Comparison of ENCODE assay signal across 9 cellular contexts in genomic region chr22:36337365-36338130, GRCh38. TPM values are rescaled to one million over a fixed set of nuclear protein-coding genes. Genes with fewer than 3 reads are reported as not detected.
DNase-seq lines count a peak whose midpoint lies in the region; ATAC-seq, FAIRE-seq and TF ChIP-seq lines count a peak whose summit lies in the region.
"Had no signal": no experiment of that assay in that cellular context is flagged by ENCODE, and none has a peak within 500 bp of the region (broad histone marks: within the 10 kb centered on the region; RNA-seq: fewer than 3 reads in every experiment).

No MANE protein-coding gene starts in this region.

- no peak overlapping the region for H3K27ac ChIP-seq in GM12878 (ENCODE audit: control insufficient read depth, insufficient read depth)
- peak overlapping the region in 3 of 4 donors; percentile 13 to 92 (median 88) for H3K27ac ChIP-seq in tibial nerve

- no peaks in the 10 kb centered on the region for H4K20me1 ChIP-seq in GM12878 (ENCODE audit: control insufficient read depth, insufficient read depth)

- ATAC-seq in activated T-cell treated with anti-CD3 and anti-CD28 coated beads, Interleukin-2, amount 50 U/mL, for 72 hours (replicated peaks in 1 of 2), result no peak
- no peak for ATAC-seq in GM12878
- no peak for ATAC-seq in GM21529 (IDR thresholded peaks at IDR 0.05; ENCODE audit: unreplicated experiment)
- ATAC-seq in HG03571 (IDR thresholded peaks at IDR 0.05; ENCODE audit: unreplicated experiment), result no peak

- TF ChIP-seq CTCF in GM12878 (IDR thresholded peaks at IDR 0.05 in 2 of 3, conservative IDR thresholded peaks at IDR 0.05 in 1 of 3; ENCODE audit: control insufficient read depth in 2 of 3, extremely low read depth in 1 of 3, insufficient read depth in 1 of 3, low read depth in 3 of 3, low read length in 3 of 3), result no peak
- no peak for TF ChIP-seq CTCF in mesothelial cell of epicardium (IDR thresholded peaks at IDR 0.05; ENCODE audit: unreplicated experiment)
- TF ChIP-seq CTCF in tibial nerve (IDR thresholded peaks at IDR 0.05), result no peak

- H3K4me1 Mint-ChIP-seq in activated T-cell treated with anti-CD3 and anti-CD28 coated beads, Interleukin-2, amount 50 U/mL, for 72 hours (ENCODE audit: low read depth), result peaks cover 100% of the 10 kb centered on the region
- H3K4me1 Mint-ChIP-seq in mesothelial cell of epicardium, result peaks cover 23% of the 10 kb centered on the region

- in situ Hi-C loops in GM12878 (cut with MboI), result no loop called here

- peaks cover 13 to 47% of the 10 kb centered on the region in 2 donors for H3K36me3 Mint-ChIP-seq in activated T-cell treated with anti-CD3 and anti-CD28 coated beads, Interleukin-2, amount 50 U/mL, for 72 hours (ENCODE audit: insufficient read depth in 2 of 2)
- peaks cover 40% of the 10 kb centered on the region for H3K36me3 Mint-ChIP-seq in mesothelial cell of epicardium

- H3K4me1 ChIP-seq in GM12878 (ENCODE audit: control insufficient read depth, insufficient read depth, low read length) (peaks cover 20% of the 10 kb centered on the region), tibial nerve (peaks cover 0 to 99% (median 72%) of the 10 kb centered on the region in 4 donors)

- H2AFZ ChIP-seq in GM12878 (ENCODE audit: control insufficient read depth, low read depth, low read length), result no peak overlapping the region

- peak overlapping the region; percentile 88 for H3K27ac Mint-ChIP-seq in activated T-cell treated with anti-CD3 and anti-CD28 coated beads, Interleukin-2, amount 50 U/mL, for 72 hours
- H3K27ac Mint-ChIP-seq in mesothelial cell of epicardium, result peak overlapping the region; percentile 7

- TF ChIP-seq RAD21 in GM12878 (IDR thresholded peaks at IDR 0.05; ENCODE audit: insufficient read depth, low read depth, low read length), result no peak

- no peaks in the 10 kb centered on the region for H3K9me3 ChIP-seq in GM12878 (replicated peaks; ENCODE audit: control insufficient read depth, insufficient read depth, low read length)
- H3K9me3 ChIP-seq in tibial nerve, result no peaks in the 10 kb centered on the region

- H3K4me3 ChIP-seq in GM12878, result no peak overlapping the region
- H3K4me3 ChIP-seq in tibial nerve, result no peak overlapping the region

- FAIRE-seq in GM12878 (lab: Jason Lieb, UNC), result no peak
- no peak for FAIRE-seq in GM19239 (lab: Jason Lieb, UNC)

- no peak for TF ChIP-seq POLR2A in GM12878 (IDR thresholded peaks at IDR 0.05; ENCODE audit: low read depth, low read length)
- TF ChIP-seq POLR2A in tibial nerve (IDR thresholded peaks at IDR 0.05), result no peak

- H3K9ac ChIP-seq in GM12878 (ENCODE audit: control insufficient read depth, insufficient read depth, low read length), result no peak overlapping the region

- H3K79me2 ChIP-seq in GM12878 (ENCODE audit: control insufficient read depth, insufficient read depth, low read length), result peaks cover 39% of the 10 kb centered on the region

- H3K4me2 ChIP-seq in GM12878 (ENCODE audit: control insufficient read depth, insufficient read depth), result no peak overlapping the region

- H3K4me3 Mint-ChIP-seq in activated T-cell treated with anti-CD3 and anti-CD28 coated beads, Interleukin-2, amount 50 U/mL, for 72 hours, result peak overlapping the region; percentile 33 to 91
- no peak overlapping the region for H3K4me3 Mint-ChIP-seq in mesothelial cell of epicardium

- POLR2A ChIA-PET in GM12878 (lab: Charles Lee), result interaction anchor here (1.1 to 1.3 kb wide), 2 partner anchors 9 to 48 kb away, joined by 3 read pairs; no protein-coding TSS in a partner anchor

- WGBS in GM12878 (ENCODE audit: insufficient coverage, insufficient replicate concordance, low lambda C conversion rate, missing lambda C conversion rate), result 49% methylated on average over 7 of the region's 8 CpGs
- 48 to 51% methylated on average over 8 of the region's 8 CpGs for WGBS in tibial nerve, 2 donors

- no peaks in the 10 kb centered on the region for H3K27me3 Mint-ChIP-seq in activated T-cell treated with anti-CD3 and anti-CD28 coated beads, Interleukin-2, amount 50 U/mL, for 72 hours (ENCODE audit: low read depth)
- H3K27me3 Mint-ChIP-seq in mesothelial cell of epicardium (ENCODE audit: low read depth), result no peaks in the 10 kb centered on the region

- no peak for DNase-seq in activated T-cell treated with anti-CD3 and anti-CD28 coated beads, Interleukin-2, amount 50 U/mL, for 72 hours
- no peak for DNase-seq in activated T-cell treated with anti-CD3 and anti-CD28 coated beads, Interleukin-2, amount 50 U/mL, for 1 hour
- DNase-seq in GM12878 (ENCODE audit: low read depth, low spot score), result no peak
- no peak for DNase-seq in mesothelial cell of epicardium (ENCODE audit: low spot score in 2 of 2, unreplicated experiment in 2 of 2)
- DNase-seq in tibial nerve (ENCODE audit: low spot score in 2 of 2), result no peak
- no peak for DNase-seq in GM19239 (ENCODE audit: insufficient read length, low spot score)
- DNase-seq: NCI-H345 had no signal

- SMC1A ChIA-PET in GM12878 (lab: Charles Lee; ENCODE audit: uncharacterized antibody, unreplicated experiment), result interaction anchor here (1.2 to 1.8 kb wide), 2 partner anchors 13 to 41 kb away, joined by 3 to 4 read pairs; no protein-coding TSS in a partner anchor

- BruUV-seq in GM12878 (replicated peaks; lab: Mats Ljungman, UMichigan), result TSS peak; percentile 24

- TF ChIP-seq EP300 in GM12878 (IDR thresholded peaks at IDR 0.05; ENCODE audit: borderline replicate concordance in 1 of 2, control insufficient read depth in 1 of 2, low read depth in 2 of 2, low read length in 2 of 2) (no peak), tibial nerve (IDR thresholded peaks at IDR 0.05) (no peak)

- H3K27me3 ChIP-seq in GM12878 (replicated peaks in 1 of 2; ENCODE audit: control insufficient read depth in 2 of 2, insufficient read depth in 2 of 2, low read length in 1 of 2) (no peaks in the 10 kb centered on the region), tibial nerve (no peaks in the 10 kb centered on the region)

- intact Hi-C loops in GM12878 (cut with micrococcal nuclease; ENCODE audit: unreplicated experiment), result no loop called here

- RAD21 ChIA-PET in GM12878 (lab: Charles Lee; ENCODE audit: unreplicated experiment), result interaction anchor here (0.5 kb wide), 1 partner anchor 193 kb away, joined by 3 read pairs; no protein-coding TSS in a partner anchor

- H3K36me3 ChIP-seq in GM12878 (ENCODE audit: control insufficient read depth in 2 of 2, insufficient read depth in 2 of 2, low read length in 1 of 2), result peaks cover 45 to 48% of the 10 kb centered on the region in 2 experiments
- peaks cover 0 to 77% (median 13%) of the 10 kb centered on the region in 3 donors for H3K36me3 ChIP-seq in tibial nerve

- no peaks in the 10 kb centered on the region for H3K9me3 Mint-ChIP-seq in activated T-cell treated with anti-CD3 and anti-CD28 coated beads, Interleukin-2, amount 50 U/mL, for 72 hours
- H3K9me3 Mint-ChIP-seq in mesothelial cell of epicardium, result no peaks in the 10 kb centered on the region

- CTCF ChIA-PET in GM12878 (lab: Yijun Ruan, JAX), result interaction anchor here (1.0 to 2.4 kb wide), 2 partner anchors 99 to 133 kb away, joined by 3 to 12 read pairs; partner anchors contain the start of gene APOL2

TF ChIP-seq in GM12878, 131 proteins besides CTCF, POLR2A, EP300 and RAD21 (continues in another document):
- TF ChIP-seq ZNF687 (IDR thresholded peaks at IDR 0.05) (no peak), RBBP5 (conservative IDR thresholded peaks at IDR 0.05) (no peak)

RNA-seq across cellular contexts. Expression of gene MYH9, which starts 50.2 kb away (rescaled TPM):
- total RNA-seq in activated T-cell treated with anti-CD3 and anti-CD28 coated beads, Interleukin-2, amount 50 U/mL, for 72 hours, result 100 to 1,000 TPM; 529 to 662 TPM
- total RNA-seq in GM12878 (2013; cell fraction: nucleolus; rRNA removed), result 209 and 215 TPM in 2 replicates
- 185 and 216 TPM in 2 replicates for total RNA-seq in GM12878 (2014; rRNA removed)
- 82.8 and 83.1 TPM in 2 replicates for total RNA-seq in GM12878 (2014; rRNA removed; fragmentation: Illumina TruSeq; extraction: Trizol)
- 497 and 525 TPM in 2 replicates for total RNA-seq in GM12878 (2021)
- polyA plus RNA-seq in GM12878 (2011; ENCODE audit: low read depth), result 79.9 TPM
- 42.4 and 98.6 TPM in 2 replicates for polyA plus RNA-seq in GM12878 (2011; rRNA removed)
- polyA plus RNA-seq in GM12878 (2011; cell fraction: cytosol; rRNA removed), result 51.0 and 59.8 TPM in 2 replicates
- polyA plus RNA-seq in GM12878 (2011; cell fraction: nucleus; rRNA removed), result 91.7 and 127 TPM in 2 replicates
- polyA plus RNA-seq in GM12878 (2012), result 154 and 166 TPM in 2 replicates
- polyA plus RNA-seq in GM12878 (2014; fragmentation: Illumina TruSeq; extraction: Trizol), result 123 and 125 TPM in 2 replicates
- polyA plus RNA-seq in GM12878 (2014; fragmentation: Nextera tagmentation; extraction: Ambion mirVana), result 1 to 10 TPM; 5.1 to 8.1 TPM
- polyA plus RNA-seq in GM12878 (2014; rRNA removed), result 165 and 198 TPM in 2 replicates
- 100 to 1,000 TPM; 228 to 236 TPM for polyA plus RNA-seq in GM12878 (2016; fragmentation: Nextera tagmentation; extraction: Ambion mirVana)
- 168 and 298 TPM in 2 replicates for polyA minus RNA-seq in GM12878 (2011; rRNA and poly(A)+ RNA removed)
- polyA minus RNA-seq in GM12878 (2011; cell fraction: cytosol; rRNA and poly(A)+ RNA removed), result 91.7 and 100 TPM in 2 replicates
- polyA minus RNA-seq in GM12878 (2011; cell fraction: nucleus; rRNA and poly(A)+ RNA removed), result 54.6 and 83.0 TPM in 2 replicates
- 321 to 346 TPM (median 341 TPM) in 3 replicates for total RNA-seq in mesothelial cell of epicardium
- total RNA-seq in tibial nerve, result 100 to 1,000 TPM; 361 to 406 (median 386) TPM
